In the genomic region with DNA sequence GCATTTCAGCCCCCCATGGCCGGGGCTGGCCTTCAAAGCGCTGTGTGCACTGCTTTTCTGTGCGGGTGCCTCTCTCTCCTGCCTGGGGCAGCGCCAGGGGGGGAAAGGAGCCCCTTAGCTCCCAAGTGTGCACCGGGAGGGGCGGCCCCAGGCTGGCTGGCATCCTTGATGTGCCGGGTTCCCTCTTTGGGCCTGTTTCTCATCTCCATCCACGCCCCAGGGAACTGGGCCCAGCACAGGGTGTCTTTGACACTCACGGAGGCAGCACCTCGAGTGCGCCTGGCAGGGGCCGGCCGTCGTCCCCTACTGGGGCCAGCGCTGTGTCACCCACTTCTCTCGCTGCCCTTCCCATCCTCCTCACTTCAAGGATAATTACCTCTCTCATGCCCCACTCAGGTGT, we compare ENCODE assay signal across 21 cellular contexts.
"Had no signal": no experiment of that assay in that cellular context is flagged by ENCODE, and none has a peak within 500 bp of the region (broad histone marks: within the 10 kb centered on the region; RNA-seq: fewer than 3 reads in every experiment).

No MANE protein-coding gene starts in this region.

- H3K27me3 Mint-ChIP-seq: IgD-negative memory B cell had no signal

- H3K4me3 Mint-ChIP-seq: IgD-negative memory B cell had no signal

- H3K9me3 Mint-ChIP-seq: IgD-negative memory B cell had no signal

- H3K36me3 Mint-ChIP-seq: IgD-negative memory B cell had no signal

- H3K27ac ChIP-seq: HL-60, KMS-11, RWPE1, SJCRH30 had no signal

- H3K4me3 ChIP-seq: K562, SJCRH30 had no signal

- H3K4me1 ChIP-seq: SJCRH30 had no signal

- H3K36me3 ChIP-seq: SJCRH30 had no signal

- ATAC-seq: K562, Panc1, PC-3, SK-N-SH treated with all-trans-retinoic acid at 6 μM for 48 hours had no signal

- DNase-seq: Kasumi-1, MM.1S, NCI-H1092 treated with DMSO at 0.1 percent for 48 hours, NCI-H1436, NCI-H187, NCI-H2029, NCI-H2081 treated with DMSO at 0.1 percent for 48 hours, NCI-H2227 treated with DMSO at 0.1 percent for 48 hours, NCI-H524, NCI-H69, NCI-H774, PC-3, SHP77 treated with DMSO at 0.1 percent for 48 hours, SJCRH30 had no signal

- H3K9me3 ChIP-seq: SJCRH30 had no signal

- H3K27ac Mint-ChIP-seq: IgD-negative memory B cell had no signal
